In the genomic region with DNA sequence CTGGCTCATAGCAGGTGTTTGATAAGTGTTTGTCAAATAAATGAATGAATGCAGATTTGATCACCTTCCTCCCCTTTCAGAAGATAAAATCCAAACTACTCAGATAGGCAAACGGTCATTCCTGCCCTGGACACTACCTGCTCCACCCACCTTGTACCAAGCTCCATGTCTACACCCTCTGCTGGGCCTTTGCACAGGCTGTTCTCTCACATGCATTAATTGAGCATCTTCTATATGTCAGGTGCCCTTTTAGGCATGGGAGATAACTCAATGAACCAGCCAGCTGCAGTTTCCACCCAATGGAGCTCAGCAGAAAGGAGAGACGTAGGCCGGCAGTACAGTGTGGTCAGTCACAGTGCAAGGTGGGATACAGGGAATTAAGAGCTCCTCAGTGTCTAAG, we compare ENCODE assay signal across 14 cellular contexts.
"Had no signal": no experiment of that assay in that cellular context is flagged by ENCODE, and none has a peak within 500 bp of the region (broad histone marks: within the 10 kb centered on the region; RNA-seq: fewer than 3 reads in every experiment).

No MANE protein-coding gene starts in this region.

- H3K27ac ChIP-seq: gastrocnemius medialis, lower lobe of right lung, thyroid gland, uterus had no signal

- DNase-seq: activated CD4-positive, alpha-beta T cell treated with anti-CD3 and anti-CD28 coated beads, Interleukin-2, amount 50 U/mL, for 1 hour; activated CD8-positive, alpha-beta memory T cell treated with anti-CD3 and anti-CD28 coated beads for 24 hours; activated naive CD4-positive, alpha-beta T cell treated with Interleukin-2 at 50 U/mL for 16 hours; gastrocnemius medialis; left colon; lower lobe of right lung; nephron progenitor cell; stimulated activated CD4-positive, alpha-beta T cell treated with anti-CD3 and anti-CD28 coated beads, Interleukin-12 subunit alpha, Interleukin-12 subunit beta, amount 100 ng/mL, for 4 hours; stimulated activated CD4-positive, alpha-beta T cell treated with anti-CD3 and anti-CD28 coated beads, Interleukin-2, amount 100 ng/mL, for 24 hours; T-helper 9 cell; thyroid gland; uterus had no signal

- H3K4me3 ChIP-seq: gastrocnemius medialis, lower lobe of right lung, thyroid gland, uterus had no signal

- H3K27me3 ChIP-seq: gastrocnemius medialis, thyroid gland, uterus had no signal

- H3K9me3 ChIP-seq: gastrocnemius medialis, lower lobe of right lung, thyroid gland, uterus had no signal

- H3K36me3 ChIP-seq: gastrocnemius medialis, lower lobe of right lung, thyroid gland, uterus had no signal

- ATAC-seq: activated CD4-positive, CD25-positive, alpha-beta regulatory T cell treated with anti-CD3 and anti-CD28 coated beads, Interleukin-2, amount 50 U/mL, for 24 hours; activated T-helper 17 cell treated with anti-CD3 and anti-CD28 coated beads, Interleukin-2, amount 50 U/mL, for 72 hours; gastrocnemius medialis; left colon; lower lobe of right lung had no signal
